In genomic region chr3:72193768-72194463, GRCh38 we compare ENCODE assay signal across 28 cellular contexts.
DNase-seq lines count a peak whose midpoint lies in the region; ATAC-seq, FAIRE-seq and TF ChIP-seq lines count a peak whose summit lies in the region.
"Had no signal": no experiment of that assay in that cellular context is flagged by ENCODE, and none has a peak within 500 bp of the region (broad histone marks: within the 10 kb centered on the region; RNA-seq: fewer than 3 reads in every experiment).

No MANE protein-coding gene starts in this region.

- ATAC-seq in pancreas (no peak), HG02981 (IDR thresholded peaks at IDR 0.05; ENCODE audit: unreplicated experiment) (no peak)
- ATAC-seq: activated naive CD8-positive, alpha-beta T cell treated with anti-CD3 and anti-CD28 coated beads, Interleukin-2, amount 50 U/mL, for 24 hours; natural killer cell treated with Interleukin-12 subunit alpha and Interleukin-12 subunit beta and Interleukin-15 and Interleukin-18, amount 100 ng/mL, for 72 hours; stimulated activated effector memory CD8-positive, alpha-beta T cell treated with anti-CD3 and anti-CD28 coated beads, Interleukin-12 subunit alpha, Interleukin-12 subunit beta, amount 100 ng/mL, for 72 hours had no signal

- peak overlapping the region; percentile 51 for H2AFZ ChIP-seq in neural progenitor cell (replicated peaks)

- H3K36me3 ChIP-seq in NT2/D1 (ENCODE audit: insufficient read depth, insufficient read length, low read length) (no peaks in the 10 kb centered on the region), ectodermal cell (ENCODE audit: control insufficient read depth, insufficient read depth, low read length) (no peaks in the 10 kb centered on the region), neural progenitor cell (no peaks in the 10 kb centered on the region), pancreas (no peaks in the 10 kb centered on the region)
- H3K36me3 ChIP-seq: left ventricle myocardium inferior, Peyer's patch, SJSA1 had no signal

- H3K4me1 ChIP-seq in NT2/D1 (ENCODE audit: insufficient read depth, insufficient read length): peaks cover 4% of the 10 kb centered on the region
- H3K4me1 ChIP-seq in ectodermal cell (ENCODE audit: control insufficient read depth, insufficient read depth, low read length): peaks cover 11% of the 10 kb centered on the region
- peaks cover 11% of the 10 kb centered on the region for H3K4me1 ChIP-seq in neural progenitor cell
- H3K4me1 ChIP-seq in pancreas: no peaks in the 10 kb centered on the region
- H3K4me1 ChIP-seq: left ventricle myocardium inferior, Peyer's patch, SJSA1, testis had no signal

- H3K27ac Mint-ChIP-seq in neural progenitor cell: peak overlapping the region; percentile 83
- H3K27ac Mint-ChIP-seq: activated naive CD8-positive, alpha-beta T cell treated with anti-CD3 and anti-CD28 coated beads, Interleukin-2, amount 50 U/mL, for 24 hours; B cell; natural killer cell treated with Interleukin-12 subunit alpha and Interleukin-12 subunit beta and Interleukin-15 and Interleukin-18, amount 100 ng/mL, for 72 hours; stimulated activated effector memory CD8-positive, alpha-beta T cell treated with anti-CD3 and anti-CD28 coated beads, Interleukin-12 subunit alpha, Interleukin-12 subunit beta, amount 100 ng/mL, for 72 hours had no signal

- H3K4me3 ChIP-seq in NT2/D1 (ENCODE audit: insufficient read length, low read depth) (no peak overlapping the region), ectodermal cell (ENCODE audit: insufficient read depth, low read depth, low read length) (no peak overlapping the region), neural progenitor cell (no peak overlapping the region), pancreas (no peak overlapping the region)
- H3K4me3 ChIP-seq: dorsolateral prefrontal cortex, left ventricle myocardium inferior, Peyer's patch, SJSA1, skin epidermis, testis had no signal

- no peaks in the 10 kb centered on the region for H3K79me2 ChIP-seq in neural progenitor cell (ENCODE audit: low read depth)

- no peak for FAIRE-seq in pancreas (lab: Jason Lieb, UNC)
- FAIRE-seq: bronchial epithelial cell, frontal cortex had no signal

- H3K4me1 Mint-ChIP-seq in neural progenitor cell: peaks cover 27% of the 10 kb centered on the region
- H3K4me1 Mint-ChIP-seq: activated naive CD8-positive, alpha-beta T cell treated with anti-CD3 and anti-CD28 coated beads, Interleukin-2, amount 50 U/mL, for 24 hours; B cell; stimulated activated effector memory CD8-positive, alpha-beta T cell treated with anti-CD3 and anti-CD28 coated beads, Interleukin-12 subunit alpha, Interleukin-12 subunit beta, amount 100 ng/mL, for 72 hours had no signal

- TF ChIP-seq CTCF in neural progenitor cell (IDR thresholded peaks at IDR 0.05) (no peak), pancreas (IDR thresholded peaks at IDR 0.05) (no peak)

- DNase-seq in NT2/D1 (ENCODE audit: low read depth, low spot score): peak; percentile 64
- DNase-seq in neural progenitor cell (ENCODE audit: low spot score): peak; percentile 53
- DNase-seq in GDM1 (lab: John Stamatoyannopoulos, UW): no peak
- no peak for DNase-seq in HCEC 1CT
- no peak for DNase-seq in pancreas
- DNase-seq: activated effector memory CD4-positive, alpha-beta T cell treated with Interleukin-2 at 50 U/mL for 16 hours; activated naive CD8-positive, alpha-beta T cell treated with anti-CD3 and anti-CD28 coated beads, Interleukin-2, amount 50 U/mL, for 24 hours; DMS79 treated with DMSO at 0.1 percent for 48 hours; dorsolateral prefrontal cortex; hippocampal formation; left ventricle myocardium inferior; midbrain; NCI-H446 treated with DMSO at 0.1 percent for 48 hours; Peyer's patch; stimulated activated CD4-positive, alpha-beta T cell treated with anti-CD3 and anti-CD28 coated beads, Interleukin-1b, Interleukin-23, amount 100 ng/mL, for 48 hours; testis had no signal

- WGBS in ectodermal cell, 2 experiments: 49 to 51% methylated on average over 13 of the region's 13 CpGs
- WGBS in pancreas, 2 donors: 88 to 90% methylated on average over 13 of the region's 13 CpGs

- intact Hi-C loops in pancreas (cut with DNase I): no loop called here

- H3F3A ChIP-seq in neural progenitor cell (ENCODE audit: low read depth): peaks cover 11% of the 10 kb centered on the region

- H3K4me2 ChIP-seq in neural progenitor cell: peak overlapping the region; percentile 27

- no peak overlapping the region for H3K4me3 Mint-ChIP-seq in neural progenitor cell
- H3K4me3 Mint-ChIP-seq: activated naive CD8-positive, alpha-beta T cell treated with anti-CD3 and anti-CD28 coated beads, Interleukin-2, amount 50 U/mL, for 24 hours; B cell; natural killer cell treated with Interleukin-12 subunit alpha and Interleukin-12 subunit beta and Interleukin-15 and Interleukin-18, amount 100 ng/mL, for 72 hours; stimulated activated effector memory CD8-positive, alpha-beta T cell treated with anti-CD3 and anti-CD28 coated beads, Interleukin-12 subunit alpha, Interleukin-12 subunit beta, amount 100 ng/mL, for 72 hours had no signal

- H3K36me3 Mint-ChIP-seq in neural progenitor cell: no peaks in the 10 kb centered on the region
- H3K36me3 Mint-ChIP-seq: natural killer cell treated with Interleukin-12 subunit alpha and Interleukin-12 subunit beta and Interleukin-15 and Interleukin-18, amount 100 ng/mL, for 72 hours; stimulated activated effector memory CD8-positive, alpha-beta T cell treated with anti-CD3 and anti-CD28 coated beads, Interleukin-12 subunit alpha, Interleukin-12 subunit beta, amount 100 ng/mL, for 72 hours had no signal

- H3K9ac ChIP-seq in NT2/D1 (ENCODE audit: insufficient read length, low read depth) (no peak overlapping the region), neural progenitor cell (no peak overlapping the region)

- H3K9me3 ChIP-seq in NT2/D1 (ENCODE audit: insufficient read depth, low read length) (peaks cover 23% of the 10 kb centered on the region), ectodermal cell (ENCODE audit: control insufficient read depth, low read length) (peaks cover 3% of the 10 kb centered on the region), neural progenitor cell (ENCODE audit: low read depth) (no peaks in the 10 kb centered on the region), pancreas (no peaks in the 10 kb centered on the region)
- H3K9me3 ChIP-seq: Peyer's patch, SJSA1, testis had no signal

- no peaks in the 10 kb centered on the region for H4K20me1 ChIP-seq in neural progenitor cell (ENCODE audit: low read depth)

- H3K27me3 Mint-ChIP-seq in neural progenitor cell (ENCODE audit: insufficient read depth, low read depth): peaks cover 12% of the 10 kb centered on the region
- H3K27me3 Mint-ChIP-seq: B cell had no signal

- peak overlapping the region; percentile 62 for H3K27ac ChIP-seq in ectodermal cell (ENCODE audit: insufficient read depth, low read depth, low read length, poor library complexity, severe bottlenecking)
- peak overlapping the region; percentile 5 for H3K27ac ChIP-seq in neural progenitor cell
- H3K27ac ChIP-seq in pancreas: no peak overlapping the region
- H3K27ac ChIP-seq: dorsolateral prefrontal cortex, epithelial cell of prostate, HL-60, left ventricle myocardium inferior, Peyer's patch, SJSA1, VCaP had no signal

- H3K9me3 Mint-ChIP-seq in neural progenitor cell: peaks cover 6% of the 10 kb centered on the region
- H3K9me3 Mint-ChIP-seq: activated naive CD8-positive, alpha-beta T cell treated with anti-CD3 and anti-CD28 coated beads, Interleukin-2, amount 50 U/mL, for 24 hours; natural killer cell treated with Interleukin-12 subunit alpha and Interleukin-12 subunit beta and Interleukin-15 and Interleukin-18, amount 100 ng/mL, for 72 hours; stimulated activated effector memory CD8-positive, alpha-beta T cell treated with anti-CD3 and anti-CD28 coated beads, Interleukin-12 subunit alpha, Interleukin-12 subunit beta, amount 100 ng/mL, for 72 hours had no signal

- H3K27me3 ChIP-seq in NT2/D1 (ENCODE audit: insufficient read depth, insufficient read length) (no peaks in the 10 kb centered on the region), ectodermal cell (ENCODE audit: control insufficient read depth, insufficient read depth, low read length, poor library complexity, severe bottlenecking) (no peaks in the 10 kb centered on the region), neural progenitor cell (no peaks in the 10 kb centered on the region), pancreas (no peaks in the 10 kb centered on the region)
- H3K27me3 ChIP-seq: dorsolateral prefrontal cortex, Peyer's patch, SJSA1, testis had no signal

Comparison
In these comparisons a context has a peak if more than half of its experiments do, and no peak if none do; other contexts are left out.
1. DNase-seq: peak in NT2/D1 (single experiment) and neural progenitor cell (single experiment); none in GDM1 (single experiment), HCEC 1CT (single experiment) and pancreas (0 of 6).
2. H3K27ac ChIP-seq: peak in ectodermal cell (single experiment) and neural progenitor cell (single experiment); none in pancreas (0 of 4).